ENCODE assay signal across 7 cellular contexts in the genomic region with DNA sequence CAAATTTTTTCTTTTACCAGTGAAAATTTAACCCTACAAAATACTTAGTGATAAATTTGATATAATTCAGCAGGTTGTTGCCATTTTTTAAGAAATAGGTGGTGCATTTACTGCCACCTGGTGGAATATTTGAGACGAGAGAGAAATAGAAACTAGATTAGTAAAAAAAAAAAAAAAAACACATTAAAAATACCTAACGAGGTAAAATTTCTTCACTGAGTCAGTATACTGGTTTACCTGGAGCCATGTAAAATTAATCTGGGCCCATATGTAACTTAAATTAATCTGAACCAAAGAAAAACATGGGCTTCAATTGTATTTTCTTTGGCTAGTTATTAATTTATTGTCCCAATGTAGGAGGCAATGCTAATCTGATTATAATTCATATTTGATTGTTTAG.
DNase-seq lines count a peak whose midpoint lies in the region; ATAC-seq and TF ChIP-seq lines count a peak whose summit lies in the region.

No MANE protein-coding gene starts in this region.

- no peak overlapping the region for H3K4me3 ChIP-seq in LNCaP clone FGC (ENCODE audit: low read depth, low read length)

- in situ Hi-C loops in G401 (cut with HindIII; ENCODE audit: low sequenced_read_pairs) = no loop called here

- TF ChIP-seq CTCF in LNCaP clone FGC (IDR thresholded peaks at IDR 0.05; ENCODE audit: control insufficient read depth, extremely low read depth, insufficient read depth) = peak; percentile 39

- DNase-seq in G401 (ENCODE audit: low spot score) (peak; percentile 12), LNCaP clone FGC (ENCODE audit: low read depth) (no peak), astrocyte of the hippocampus (ENCODE audit: low read depth, low spot score) (peak; percentile 58), lung microvascular endothelial cell (ENCODE audit: low read depth in 2 of 2) (peak; percentile 37 to 58), GDM1 (lab: John Stamatoyannopoulos, UW) (no peak), substantia nigra (lab: John Stamatoyannopoulos, UW) (no peak)

- no peak for ATAC-seq in HG03095 (IDR thresholded peaks at IDR 0.05; ENCODE audit: unreplicated experiment)

- H3K27ac ChIP-seq in substantia nigra (ENCODE audit: low read depth, low read length, poor library complexity, severe bottlenecking) = no peak overlapping the region

Comparison
In these comparisons a context has a peak if more than half of its experiments do, and no peak if none do; other contexts are left out.
1. DNase-seq: peak in G401 (single experiment), astrocyte of the hippocampus (single experiment) and lung microvascular endothelial cell (2 of 2); none in LNCaP clone FGC (single experiment), GDM1 (single experiment) and substantia nigra (0 of 49).